Comparison of ENCODE assay signal across 8 cellular contexts in the genomic region with DNA sequence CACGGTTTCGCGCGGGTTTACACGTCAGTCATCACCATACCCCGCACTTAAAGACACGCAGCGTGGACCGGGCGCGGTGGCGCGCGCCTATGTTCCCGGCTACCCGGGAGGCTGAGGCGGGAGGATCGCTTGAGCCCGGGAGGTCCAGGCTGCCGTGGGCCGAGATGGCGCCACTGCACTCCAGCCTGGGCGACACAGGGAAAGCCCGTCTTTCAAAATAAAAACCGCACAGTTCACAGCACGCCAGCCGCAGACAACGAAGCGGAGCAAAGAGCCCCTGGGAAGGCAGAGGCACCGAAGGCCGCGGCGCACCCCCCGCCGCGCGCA. TPM values are rescaled to one million over a fixed set of nuclear protein-coding genes. Genes with fewer than 3 reads are reported as not detected.
DNase-seq lines count a peak whose midpoint lies in the region; ATAC-seq and TF ChIP-seq lines count a peak whose summit lies in the region.

No MANE protein-coding gene starts in this region.

- H3K79me2 ChIP-seq in hepatocyte, result peaks cover 49% of the 10 kb centered on the region

- H3K4me3 Mint-ChIP-seq in activated T-cell treated with anti-CD3 and anti-CD28 coated beads, Interleukin-2, amount 50 U/mL, for 4 hours, result peak overlapping the region; percentile 89

- H3K9me3 Mint-ChIP-seq in activated T-cell treated with anti-CD3 and anti-CD28 coated beads, Interleukin-2, amount 50 U/mL, for 4 hours, result no peaks in the 10 kb centered on the region

- H3K36me3 Mint-ChIP-seq in activated T-cell treated with anti-CD3 and anti-CD28 coated beads, Interleukin-2, amount 50 U/mL, for 4 hours (ENCODE audit: insufficient read depth), result peaks cover 13% of the 10 kb centered on the region

- DNase-seq in activated T-cell treated with anti-CD3 and anti-CD28 coated beads, Interleukin-2, amount 50 U/mL, for 4 hours, result no peak
- DNase-seq in hepatocyte (ENCODE audit: low spot score) (no peak), G401 (ENCODE audit: low spot score) (no peak)
- DNase-seq in stimulated activated CD8-positive, alpha-beta memory T cell treated with anti-CD3 and anti-CD28 coated beads, Interleukin-4, amount 100 ng/mL, for 48 hours, result peak; percentile 40
- no peak for DNase-seq in central memory CD4-positive, alpha-beta T cell
- DNase-seq in activated CD4-positive, alpha-beta T cell treated with anti-CD3 and anti-CD28 coated beads for 1 hour, result no peak

- in situ Hi-C loops in G401 (cut with HindIII; ENCODE audit: low sequenced_read_pairs), result no loop called here

- H3K27me3 Mint-ChIP-seq in activated T-cell treated with anti-CD3 and anti-CD28 coated beads, Interleukin-2, amount 50 U/mL, for 4 hours (ENCODE audit: low read depth), result no peaks in the 10 kb centered on the region

- H3K4me2 ChIP-seq in hepatocyte, result peak overlapping the region; percentile 94

- ATAC-seq in GM18868 (IDR thresholded peaks at IDR 0.05; ENCODE audit: unreplicated experiment) (peak; percentile 11), HG03025 (IDR thresholded peaks at IDR 0.05; ENCODE audit: low FRiP score, unreplicated experiment) (peak; percentile 17)
- peak in 1 of 2 donors; percentile 6 for ATAC-seq in activated T-cell treated with anti-CD3 and anti-CD28 coated beads, Interleukin-2, amount 50 U/mL, for 4 hours

- no peaks in the 10 kb centered on the region for H3K9me2 ChIP-seq in hepatocyte (replicated peaks; ENCODE audit: insufficient read depth)

- H3K9me3 ChIP-seq in hepatocyte (ENCODE audit: low read depth), result no peaks in the 10 kb centered on the region

- peak overlapping the region; percentile 76 for H2AFZ ChIP-seq in hepatocyte

- no peaks in the 10 kb centered on the region for H3K36me3 ChIP-seq in hepatocyte (replicated peaks; ENCODE audit: insufficient read depth, low read depth)

- WGBS in hepatocyte (ENCODE audit: low lambda C conversion rate, missing lambda C conversion rate), result 2% methylated on average over 35 of the region's 37 CpGs

- TF ChIP-seq CTCF in hepatocyte (IDR thresholded peaks at IDR 0.05; ENCODE audit: poor library complexity), result no peak

- H3K27ac ChIP-seq in hepatocyte, result peak overlapping the region; percentile 65

- peaks cover 25% of the 10 kb centered on the region for H3K4me1 Mint-ChIP-seq in activated T-cell treated with anti-CD3 and anti-CD28 coated beads, Interleukin-2, amount 50 U/mL, for 4 hours (ENCODE audit: low read depth)

- H4K20me1 ChIP-seq in hepatocyte (ENCODE audit: insufficient read depth, poor library complexity, severe bottlenecking), result no peaks in the 10 kb centered on the region

- H3K4me3 ChIP-seq in hepatocyte, result peak overlapping the region; percentile 81

- H3K27me3 ChIP-seq in hepatocyte, result no peaks in the 10 kb centered on the region

- H3K4me1 ChIP-seq in hepatocyte (ENCODE audit: insufficient read depth), result peaks cover 7% of the 10 kb centered on the region

RNA-seq across cellular contexts. Expression of a gene that starts 0.3 kb away (rescaled TPM):
- 100 to 1,000 TPM in 1 of 3 donors, 10 to 100 TPM in 2; 89.5 to 110 (median 94.9) TPM for total RNA-seq in activated T-cell treated with anti-CD3 and anti-CD28 coated beads, Interleukin-2, amount 50 U/mL, for 4 hours
- total RNA-seq in hepatocyte, result 18.9 and 20.7 TPM in 2 replicates
- 52.3 and 55.5 TPM in 2 replicates for polyA plus RNA-seq in hepatocyte
- 52.0 and 57.9 TPM in 2 replicates for total RNA-seq in G401 (2014; rRNA removed; shearing (Covaris generic))

RNA-seq across cellular contexts. Expression of a gene that starts 15.6 kb away (rescaled TPM):
- 10 to 100 TPM; 49.2 to 53.5 (median 51.8) TPM for total RNA-seq in activated T-cell treated with anti-CD3 and anti-CD28 coated beads, Interleukin-2, amount 50 U/mL, for 4 hours
- 17.5 and 33.4 TPM in 2 replicates for total RNA-seq in hepatocyte
- 27.6 and 28.9 TPM in 2 replicates for polyA plus RNA-seq in hepatocyte
- total RNA-seq in G401 (2014; rRNA removed; shearing (Covaris generic)), result 21.6 and 65.8 TPM in 2 replicates

RNA-seq across cellular contexts. Expression of a gene that starts 48.1 kb away (rescaled TPM):
- total RNA-seq in activated T-cell treated with anti-CD3 and anti-CD28 coated beads, Interleukin-2, amount 50 U/mL, for 4 hours, result 10 to 100 TPM; 13.9 to 22.5 (median 18.7) TPM
- total RNA-seq in hepatocyte, result 12.9 TPM in 2 replicates
- 41.2 and 54.8 TPM in 2 replicates for polyA plus RNA-seq in hepatocyte
- 48.4 and 50.7 TPM in 2 replicates for total RNA-seq in G401 (2014; rRNA removed; shearing (Covaris generic))

RNA-seq across cellular contexts. Expression of a gene that starts 48.8 kb away (rescaled TPM):
- total RNA-seq in activated T-cell treated with anti-CD3 and anti-CD28 coated beads, Interleukin-2, amount 50 U/mL, for 4 hours, result 10 to 100 TPM; 72.6 to 82.4 (median 75.3) TPM
- 61.0 and 61.3 TPM in 2 replicates for total RNA-seq in hepatocyte
- 108 and 126 TPM in 2 replicates for polyA plus RNA-seq in hepatocyte
- total RNA-seq in G401 (2014; rRNA removed; shearing (Covaris generic)), result 71.2 and 118 TPM in 2 replicates

RNA-seq across cellular contexts. Expression of a gene that starts 49.3 kb away (rescaled TPM):
- total RNA-seq in activated T-cell treated with anti-CD3 and anti-CD28 coated beads, Interleukin-2, amount 50 U/mL, for 4 hours, result 10 to 100 TPM; 58.6 to 61.8 (median 59.0) TPM
- total RNA-seq in hepatocyte, result 33.5 and 43.2 TPM in 2 replicates
- 58.1 and 59.8 TPM in 2 replicates for polyA plus RNA-seq in hepatocyte
- total RNA-seq in G401 (2014; rRNA removed; shearing (Covaris generic)), result 85.0 and 86.2 TPM in 2 replicates
